In genomic region chr14:93619176-93619793, GRCh38 we compare ENCODE assay signal across 8 cellular contexts.
DNase-seq lines count a peak whose midpoint lies in the region; ATAC-seq and TF ChIP-seq lines count a peak whose summit lies in the region.

No MANE protein-coding gene starts in this region.

- no peaks in the 10 kb centered on the region for H3K4me1 ChIP-seq in uterus

- no peaks in the 10 kb centered on the region for H3K36me3 ChIP-seq in uterus

- TF ChIP-seq CTCF in GM13977 (IDR thresholded peaks at IDR 0.05; ENCODE audit: extremely low read depth, insufficient read depth, missing control alignments) = peak; percentile 70
- peak; percentile 65 for TF ChIP-seq CTCF in astrocyte of the cerebellum (IDR thresholded peaks at IDR 0.05; ENCODE audit: low read depth, low read length, missing control alignments)
- TF ChIP-seq CTCF in uterus (IDR thresholded peaks at IDR 0.05) = peak; percentile 25 to 32 (median 30)

- peak; percentile 50 for DNase-seq in CD1c-positive myeloid dendritic cell (ENCODE audit: extremely low spot score)
- DNase-seq in GM13977 (ENCODE audit: low spot score) = peak; percentile 52
- DNase-seq in NCI-H2227 treated with DMSO at 0.1 percent for 48 hours (lab: John Stamatoyannopoulos, UW) = peak; percentile 4
- peak; percentile 36 for DNase-seq in astrocyte of the cerebellum (ENCODE audit: low read depth)
- peak; percentile 40 for DNase-seq in kidney glomerular epithelial cell (lab: John Stamatoyannopoulos, UW)
- no peak for DNase-seq in uterus
- DNase-seq in mesenteric fat pad (ENCODE audit: low spot score) = no peak

- no peaks in the 10 kb centered on the region for H3K9me3 ChIP-seq in uterus

- H3K27me3 ChIP-seq in uterus = no peaks in the 10 kb centered on the region

- H3K4me3 ChIP-seq in astrocyte of the cerebellum (ENCODE audit: low read depth, low read length) (no peak overlapping the region), uterus (no peak overlapping the region)

- no peak for TF ChIP-seq POLR2A in uterus (IDR thresholded peaks at IDR 0.05)

- no peak for ATAC-seq in HG03039 (IDR thresholded peaks at IDR 0.05; ENCODE audit: unreplicated experiment)

- intact Hi-C loops in uterus (cut with DNase I; ENCODE audit: low total_unique reads) = no loop called here

- H3K27ac ChIP-seq in uterus = no peak overlapping the region

- in situ Hi-C loops in GM13977 (cut with MboI; ENCODE audit: low pct_unique_long_range_greater_than_20kb, low sequenced_read_pairs, unreplicated experiment) (loop anchor here (10.0 kb wide), 1 partner anchor 394 kb away; no protein-coding TSS in a partner anchor), astrocyte of the cerebellum (cut with HindIII; ENCODE audit: low sequenced_read_pairs) (no loop called here)

Comparison
In these comparisons a context has a peak if more than half of its experiments do, and no peak if none do; other contexts are left out.
1. DNase-seq: peak in CD1c-positive myeloid dendritic cell (single experiment), GM13977 (single experiment), NCI-H2227 treated with DMSO at 0.1 percent for 48 hours (single experiment), astrocyte of the cerebellum (single experiment) and kidney glomerular epithelial cell (single experiment); none in uterus (0 of 2) and mesenteric fat pad (single experiment).
2. Peak in every context shown above with its lines, with median percentiles within 50 percentile points of each other: CTCF ChIP-seq.